In the genomic region with DNA sequence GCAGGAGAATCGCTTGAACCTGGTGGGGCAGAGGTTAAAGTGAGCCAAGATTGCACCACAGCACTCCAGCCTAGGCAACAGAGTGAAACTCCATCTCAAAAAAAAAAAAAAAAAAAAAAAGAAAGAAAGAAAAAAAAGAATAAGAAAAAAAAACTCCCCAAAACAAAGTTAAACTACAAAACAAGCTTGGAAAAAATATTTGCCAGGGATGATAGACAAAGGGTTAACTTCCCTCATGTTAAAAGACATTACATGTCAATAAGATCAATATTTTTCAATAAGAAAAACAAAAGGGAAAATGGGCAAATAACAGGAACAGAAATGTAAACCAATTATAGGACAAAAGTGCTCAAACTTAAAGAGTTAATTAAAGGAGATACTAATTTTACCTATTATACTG, we compare ENCODE assay signal across 9 cellular contexts. TPM values are rescaled to one million over a fixed set of nuclear protein-coding genes. Genes with fewer than 3 reads are reported as not detected.
DNase-seq lines count a peak whose midpoint lies in the region; ATAC-seq and TF ChIP-seq lines count a peak whose summit lies in the region.
"Had no signal": no experiment of that assay in that cellular context is flagged by ENCODE, and none has a peak within 500 bp of the region (broad histone marks: within the 10 kb centered on the region; RNA-seq: fewer than 3 reads in every experiment).

No MANE protein-coding gene starts in this region.

- peak overlapping the region; percentile 76 to 86 for H3K4me3 Mint-ChIP-seq in effector memory CD8-positive, alpha-beta T cell
- H3K4me3 Mint-ChIP-seq in naive thymus-derived CD8-positive, alpha-beta T cell, result peak overlapping the region; percentile 50 to 95 (median 86)
- H3K4me3 Mint-ChIP-seq in naive thymus-derived CD4-positive, alpha-beta T cell, result peak overlapping the region in 1 of 10 donors; percentile 49

- peak overlapping the region; percentile 64 to 87 for H3K27ac Mint-ChIP-seq in effector memory CD8-positive, alpha-beta T cell
- H3K27ac Mint-ChIP-seq in naive thymus-derived CD8-positive, alpha-beta T cell, result peak overlapping the region in 7 of 10 donors; percentile 32 to 91 (median 68)
- no peak overlapping the region for H3K27ac Mint-ChIP-seq in naive thymus-derived CD4-positive, alpha-beta T cell

- H3K27me3 ChIP-seq in left ventricle myocardium inferior (ENCODE audit: low read depth), result no peaks in the 10 kb centered on the region
- H3K27me3 ChIP-seq in naive thymus-derived CD4-positive, alpha-beta T cell (ENCODE audit: control insufficient read depth in 2 of 2, insufficient read depth in 2 of 2, low read length in 2 of 2), result no peaks in the 10 kb centered on the region

- peak overlapping the region; percentile 88 for H3K4me3 ChIP-seq in left ventricle myocardium inferior
- no peak overlapping the region for H3K4me3 ChIP-seq in naive thymus-derived CD4-positive, alpha-beta T cell (ENCODE audit: low read length)

- H3K4me1 Mint-ChIP-seq in effector memory CD8-positive, alpha-beta T cell (ENCODE audit: low read depth in 2 of 2), result peaks cover 16 to 20% of the 10 kb centered on the region in 2 donors
- H3K4me1 Mint-ChIP-seq in naive thymus-derived CD8-positive, alpha-beta T cell, result peaks cover 22 to 70% (median 60%) of the 10 kb centered on the region in 4 donors
- H3K4me1 Mint-ChIP-seq in naive thymus-derived CD4-positive, alpha-beta T cell, result peaks cover 8 to 40% (median 24%) of the 10 kb centered on the region in 7 donors

- no peaks in the 10 kb centered on the region for H3K9me3 ChIP-seq in left ventricle myocardium inferior (replicated peaks)
- H3K9me3 ChIP-seq in naive thymus-derived CD4-positive, alpha-beta T cell (ENCODE audit: control insufficient read depth in 2 of 3, low read length in 3 of 3), result no peaks in the 10 kb centered on the region

- no peaks in the 10 kb centered on the region for H3K27me3 Mint-ChIP-seq in effector memory CD8-positive, alpha-beta T cell
- no peaks in the 10 kb centered on the region for H3K27me3 Mint-ChIP-seq in naive thymus-derived CD8-positive, alpha-beta T cell
- no peaks in the 10 kb centered on the region for H3K27me3 Mint-ChIP-seq in naive thymus-derived CD4-positive, alpha-beta T cell

- ATAC-seq in left cardiac atrium, result no peak
- no peak for ATAC-seq in effector memory CD8-positive, alpha-beta T cell (replicated peaks)
- ATAC-seq in naive thymus-derived CD8-positive, alpha-beta T cell, result no peak
- no peak for ATAC-seq in naive thymus-derived CD4-positive, alpha-beta T cell

- peaks cover 17% of the 10 kb centered on the region for H3K36me3 Mint-ChIP-seq in effector memory CD8-positive, alpha-beta T cell (ENCODE audit: insufficient read depth)
- H3K36me3 Mint-ChIP-seq in naive thymus-derived CD8-positive, alpha-beta T cell, result peaks cover 0 to 11% (median 7%) of the 10 kb centered on the region in 3 donors
- no peaks in the 10 kb centered on the region for H3K36me3 Mint-ChIP-seq in naive thymus-derived CD4-positive, alpha-beta T cell

- peak overlapping the region; percentile 94 for H3K27ac ChIP-seq in left ventricle myocardium inferior (replicated peaks)
- no peak overlapping the region for H3K27ac ChIP-seq in naive thymus-derived CD4-positive, alpha-beta T cell (ENCODE audit: low read depth, low read length)

- H3K9me3 Mint-ChIP-seq in effector memory CD8-positive, alpha-beta T cell, result no peaks in the 10 kb centered on the region
- no peaks in the 10 kb centered on the region for H3K9me3 Mint-ChIP-seq in naive thymus-derived CD8-positive, alpha-beta T cell
- no peaks in the 10 kb centered on the region for H3K9me3 Mint-ChIP-seq in naive thymus-derived CD4-positive, alpha-beta T cell

- no peak for DNase-seq in left ventricle myocardium inferior
- DNase-seq in left cardiac atrium, result no peak
- DNase-seq in effector memory CD8-positive, alpha-beta T cell, result no peak
- no peak for DNase-seq in naive thymus-derived CD8-positive, alpha-beta T cell
- no peak for DNase-seq in stimulated activated CD4-positive, alpha-beta T cell treated with anti-CD3 and anti-CD28 coated beads, Interleukin-15, amount 100 ng/mL, for 24 hours
- DNase-seq in GM10248 (ENCODE audit: extremely low spot score), result no peak
- DNase-seq in naive thymus-derived CD4-positive, alpha-beta T cell, result no peak
- no peak for DNase-seq in kidney tubule cell (ENCODE audit: low spot score)
- DNase-seq: AML-193 had no signal

- TF ChIP-seq CTCF in left ventricle myocardium inferior (IDR thresholded peaks at IDR 0.05; ENCODE audit: borderline replicate concordance) (no peak), GM10248 (IDR thresholded peaks at IDR 0.05; ENCODE audit: control extremely low read depth, extremely low read depth, low read depth, missing control alignments) (no peak)

- H3K36me3 ChIP-seq in left ventricle myocardium inferior, result peaks cover 12% of the 10 kb centered on the region
- no peaks in the 10 kb centered on the region for H3K36me3 ChIP-seq in naive thymus-derived CD4-positive, alpha-beta T cell (ENCODE audit: control insufficient read depth in 2 of 3, insufficient read depth in 3 of 3, low read length in 3 of 3)

- POLR2A ChIA-PET in naive thymus-derived CD8-positive, alpha-beta T cell (lab: Charles Lee), result interaction anchor here (0.7 to 1.5 kb wide), 2 partner anchors 162 to 1318 kb away, joined by 4 to 5 read pairs; partner anchors contain the start of gene ATF1
- POLR2A ChIA-PET in GM10248 (lab: Yijun Ruan, JAX), result no interaction called here
- POLR2A ChIA-PET in naive thymus-derived CD4-positive, alpha-beta T cell (lab: Charles Lee), result no interaction called here

- peaks cover 74% of the 10 kb centered on the region for H3K4me1 ChIP-seq in left ventricle myocardium inferior
- H3K4me1 ChIP-seq in naive thymus-derived CD4-positive, alpha-beta T cell (ENCODE audit: control insufficient read depth in 2 of 2, insufficient read depth in 2 of 2, low read length in 2 of 2), result peaks cover 0 to 9% of the 10 kb centered on the region in 2 donors

- intact Hi-C loops in left ventricle myocardium inferior (cut with micrococcal nuclease) (loop anchor here (10.0 kb wide), 1 partner anchor 59 kb away; no protein-coding TSS in a partner anchor), left cardiac atrium (cut with DNase I) (loop anchor here (2.0 to 10.0 kb wide), 3 partner anchors 59 to 104 kb away; no protein-coding TSS in a partner anchor)
- intact Hi-C loops in naive thymus-derived CD4-positive, alpha-beta T cell (cut with micrococcal nuclease), result no loop called here

- CTCF ChIA-PET in GM10248 (lab: Yijun Ruan, JAX), result interaction anchor here (1.0 kb wide), 1 partner anchor 14 kb away, joined by 3 read pairs; no protein-coding TSS in a partner anchor
- CTCF ChIA-PET in naive thymus-derived CD4-positive, alpha-beta T cell (lab: Charles Lee), result no interaction called here

RNA-seq across cellular contexts. Expression of gene HIGD1C, which starts 26.4 kb away (rescaled TPM):
- not detected for total RNA-seq in left ventricle myocardium inferior
- not detected for total RNA-seq in left cardiac atrium
- total RNA-seq in naive thymus-derived CD8-positive, alpha-beta T cell, result not detected
- not detected for polyA plus RNA-seq in naive thymus-derived CD8-positive, alpha-beta T cell
- not detected for total RNA-seq in naive thymus-derived CD4-positive, alpha-beta T cell
- not detected for polyA plus RNA-seq in naive thymus-derived CD4-positive, alpha-beta T cell

Comparison
In these comparisons a context has a peak if more than half of its experiments do, and no peak if none do; other contexts are left out.
1. H3K27ac Mint-ChIP-seq: peak in effector memory CD8-positive, alpha-beta T cell (2 of 2) and naive thymus-derived CD8-positive, alpha-beta T cell (7 of 10); none in naive thymus-derived CD4-positive, alpha-beta T cell (0 of 9).
2. intact Hi-C loops: an anchor here in left ventricle myocardium inferior (10.0 kb wide) and left cardiac atrium (2.0 to 10.0 kb wide); none called in naive thymus-derived CD4-positive, alpha-beta T cell.